Comparison of ENCODE assay signal across 1 cellular context in the genomic region with DNA sequence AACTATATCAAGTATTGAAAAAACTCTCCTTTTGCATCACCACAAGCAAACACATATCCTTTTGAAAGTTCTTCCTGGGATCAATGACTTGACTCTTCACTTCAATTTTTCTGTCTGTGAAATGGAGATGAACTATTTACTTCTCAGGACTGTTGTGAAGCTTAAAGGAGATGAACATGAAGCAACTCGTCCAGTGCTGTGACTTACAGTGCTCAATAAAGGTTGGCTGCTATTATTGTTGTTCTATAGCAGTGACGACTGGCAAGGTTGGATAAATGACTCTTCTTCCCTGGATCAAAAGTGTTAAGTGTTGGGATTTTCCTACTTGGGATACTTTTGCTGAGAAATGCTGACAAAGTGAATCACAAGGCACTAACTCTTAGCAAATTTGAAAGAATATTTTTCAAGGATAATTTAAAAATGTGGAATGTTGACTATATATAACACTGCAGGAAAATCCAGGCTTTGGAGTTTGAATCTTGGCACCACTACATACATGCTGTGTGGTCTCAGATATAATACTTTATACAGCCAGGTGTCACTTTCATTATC.
TF ChIP-seq lines count a peak whose summit lies in the region.

No MANE protein-coding gene starts in this region.

TF ChIP-seq in GM23338, 12 proteins besides CTCF, POLR2A, EP300 and RAD21 (continued from another document):
- TF ChIP-seq, protein P1, sequence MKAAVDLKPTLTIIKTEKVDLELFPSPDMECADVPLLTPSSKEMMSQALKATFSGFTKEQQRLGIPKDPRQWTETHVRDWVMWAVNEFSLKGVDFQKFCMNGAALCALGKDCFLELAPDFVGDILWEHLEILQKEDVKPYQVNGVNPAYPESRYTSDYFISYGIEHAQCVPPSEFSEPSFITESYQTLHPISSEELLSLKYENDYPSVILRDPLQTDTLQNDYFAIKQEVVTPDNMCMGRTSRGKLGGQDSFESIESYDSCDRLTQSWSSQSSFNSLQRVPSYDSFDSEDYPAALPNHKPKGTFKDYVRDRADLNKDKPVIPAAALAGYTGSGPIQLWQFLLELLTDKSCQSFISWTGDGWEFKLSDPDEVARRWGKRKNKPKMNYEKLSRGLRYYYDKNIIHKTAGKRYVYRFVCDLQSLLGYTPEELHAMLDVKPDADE (IDR thresholded peaks at IDR 0.05), result no peak
- TF ChIP-seq NANOG (IDR thresholded peaks at IDR 0.05; ENCODE audit: borderline replicate concordance), result no peak
- TF ChIP-seq EZH2 (IDR thresholded peaks at IDR 0.05; ENCODE audit: low read depth, unreplicated experiment), result no peak
TF ChIP-seq in GM23338: peak in this region for 0.
